Comparison of ENCODE assay signal across 10 cellular contexts in the genomic region with DNA sequence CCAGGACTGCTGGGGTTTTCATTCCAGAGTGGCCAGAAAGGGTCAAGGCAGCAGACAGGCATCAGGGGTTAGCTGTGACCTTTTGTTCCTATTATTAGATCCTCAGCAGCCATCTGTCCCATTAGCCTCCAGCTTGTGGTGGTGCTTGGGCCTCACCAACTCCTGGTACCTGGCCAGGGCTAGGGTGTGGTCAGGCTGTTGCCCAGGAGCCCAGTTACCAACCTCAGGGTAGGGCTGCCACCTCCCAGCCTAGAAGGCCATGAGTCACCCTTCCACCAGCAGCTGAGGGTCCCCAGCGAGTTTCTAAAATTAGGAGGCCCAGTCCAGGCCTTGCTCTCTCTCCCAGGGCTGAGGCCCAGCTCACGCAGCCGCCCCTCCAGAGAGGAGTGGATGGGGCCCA. TPM values are rescaled to one million over a fixed set of nuclear protein-coding genes. Genes with fewer than 3 reads are reported as not detected.
DNase-seq lines count a peak whose midpoint lies in the region; ATAC-seq and TF ChIP-seq lines count a peak whose summit lies in the region.
"Had no signal": no experiment of that assay in that cellular context is flagged by ENCODE, and none has a peak within 500 bp of the region (broad histone marks: within the 10 kb centered on the region; RNA-seq: fewer than 3 reads in every experiment).

No MANE protein-coding gene starts in this region.

- H3K9me3 Mint-ChIP-seq in CD4-positive, alpha-beta memory T cell: no peaks in the 10 kb centered on the region

- no peaks in the 10 kb centered on the region for H3K27me3 ChIP-seq in CD4-positive, alpha-beta memory T cell (ENCODE audit: insufficient read depth, low read length)
- H3K27me3 ChIP-seq in cardiac muscle cell: no peaks in the 10 kb centered on the region
- no peaks in the 10 kb centered on the region for H3K27me3 ChIP-seq in spleen (replicated peaks in 1 of 7)
- H3K27me3 ChIP-seq: body of pancreas had no signal

- TF ChIP-seq CTCF in RWPE1 (conservative IDR thresholded peaks at IDR 0.05; ENCODE audit: low read depth): no peak
- TF ChIP-seq CTCF in cardiac muscle cell (IDR thresholded peaks at IDR 0.05; ENCODE audit: low read depth, low read length): no peak
- no peak for TF ChIP-seq CTCF in spleen (IDR thresholded peaks at IDR 0.05 in 8 of 11, conservative IDR thresholded peaks at IDR 0.05 in 3 of 11)

- H3K36me3 ChIP-seq in CD4-positive, alpha-beta memory T cell (ENCODE audit: insufficient read depth, low read length): peaks cover 47% of the 10 kb centered on the region
- H3K36me3 ChIP-seq in cardiac muscle cell: peaks cover 19% of the 10 kb centered on the region
- H3K36me3 ChIP-seq in spleen: peaks cover 2 to 100% (median 82%) of the 10 kb centered on the region in 6 donors

- intact Hi-C loops in CD4-positive, alpha-beta memory T cell (cut with micrococcal nuclease): no loop called here
- intact Hi-C loops in spleen (cut with DNase I; ENCODE audit: low total_unique reads): no loop called here

- no peaks in the 10 kb centered on the region for H3K9me3 ChIP-seq in CD4-positive, alpha-beta memory T cell (ENCODE audit: control insufficient read depth in 1 of 2, low read length in 2 of 2)
- H3K9me3 ChIP-seq in cardiac muscle cell (ENCODE audit: low read depth) (no peaks in the 10 kb centered on the region), spleen (no peaks in the 10 kb centered on the region)
- H3K9me3 ChIP-seq: body of pancreas had no signal

- H3K4me1 ChIP-seq in CD4-positive, alpha-beta memory T cell (ENCODE audit: insufficient read depth, low read length): peaks cover 24% of the 10 kb centered on the region
- H3K4me1 ChIP-seq in cardiac muscle cell (ENCODE audit: low read depth) (peaks cover 16% of the 10 kb centered on the region), spleen (peaks cover 0 to 11% (median 3%) of the 10 kb centered on the region in 6 donors)
- H3K4me1 ChIP-seq: body of pancreas had no signal

- no peak overlapping the region for H3K4me3 Mint-ChIP-seq in CD4-positive, alpha-beta memory T cell

- CTCF ChIA-PET in CD4-positive, alpha-beta memory T cell (lab: Charles Lee; ENCODE audit: partially characterized antibody): no interaction called here
- CTCF ChIA-PET in RWPE1 (lab: Yijun Ruan, JAX): no interaction called here

- DNase-seq in CD4-positive, alpha-beta memory T cell: no peak
- DNase-seq in RWPE1 (ENCODE audit: low spot score) (peak; percentile 64), cardiac muscle cell (ENCODE audit: low read depth in 1 of 2, low spot score in 1 of 2) (peak in 1 of 2 donors; percentile 15), renal cortical epithelial cell (ENCODE audit: low read depth) (peak; percentile 30), spleen (no peak), NCI-H2227 (lab: John Stamatoyannopoulos, UW; ENCODE audit: unreplicated experiment) (no peak)
- no peak for DNase-seq in activated T-cell treated with anti-CD3 and anti-CD28 coated beads, Interleukin-2, amount 50 U/mL, for 48 hours
- DNase-seq: body of pancreas; stimulated activated CD4-positive, alpha-beta T cell treated with anti-CD3 and anti-CD28 coated beads, Interleukin-15, amount 100 ng/mL, for 24 hours had no signal

- H3K27ac ChIP-seq in CD4-positive, alpha-beta memory T cell (ENCODE audit: low read depth, low read length): no peak overlapping the region
- H3K27ac ChIP-seq in RWPE1: peak overlapping the region; percentile 94
- H3K27ac ChIP-seq in cardiac muscle cell: peak overlapping the region; percentile 68
- H3K27ac ChIP-seq in spleen: peak overlapping the region in 1 of 8 donors; percentile 21
- H3K27ac ChIP-seq: body of pancreas had no signal

- peak overlapping the region in 4 of 7 donors; percentile 35 to 76 (median 59) for H3K27ac Mint-ChIP-seq in CD4-positive, alpha-beta memory T cell

- peaks cover 20 to 35% (median 24%) of the 10 kb centered on the region in 4 donors for H3K4me1 Mint-ChIP-seq in CD4-positive, alpha-beta memory T cell

- POLR2A ChIA-PET in CD4-positive, alpha-beta memory T cell (lab: Charles Lee; ENCODE audit: partially characterized antibody): interaction anchor here (1.0 to 18.6 kb wide), 2 partner anchors 8 to 42 kb away, joined by 4 to 342 read pairs; a partner anchor contains a TSS
- POLR2A ChIA-PET in RWPE1 (lab: Yijun Ruan, JAX; ENCODE audit: low non-redundant PET): interaction anchor here (0.9 kb wide), 1 partner anchor 8 kb away, joined by 3 read pairs; no protein-coding TSS in a partner anchor

- ATAC-seq in HG03045 (IDR thresholded peaks at IDR 0.05; ENCODE audit: unreplicated experiment): no peak
- ATAC-seq: body of pancreas had no signal

- no peak for TF ChIP-seq POLR2A in spleen (IDR thresholded peaks at IDR 0.05)

- 90 to 94% (median 92%) methylated on average over 3 of the region's 3 CpGs; no CpG with 5 or more reads in 1 of the 5 donors for WGBS in spleen, 5 donors

- H3K27me3 Mint-ChIP-seq in CD4-positive, alpha-beta memory T cell: no peaks in the 10 kb centered on the region

- no peak overlapping the region for H3K4me3 ChIP-seq in CD4-positive, alpha-beta memory T cell (ENCODE audit: low read length in 2 of 2)
- H3K4me3 ChIP-seq in cardiac muscle cell (no peak overlapping the region), spleen (no peak overlapping the region)
- H3K4me3 ChIP-seq: body of pancreas had no signal

- peaks cover 38 to 77% of the 10 kb centered on the region in 2 donors for H3K36me3 Mint-ChIP-seq in CD4-positive, alpha-beta memory T cell

RNA-seq across cellular contexts. Expression of a gene that starts 12.2 kb away (rescaled TPM):
- total RNA-seq in CD4-positive, alpha-beta memory T cell: 10 to 100 TPM; 69.3 to 69.7 TPM
- polyA plus RNA-seq in CD4-positive, alpha-beta memory T cell: 100 to 1,000 TPM in 1 of 2 donors, 10 to 100 TPM in 1; 83.8 to 143 TPM
- total RNA-seq in cardiac muscle cell (21.5 and 30.8 TPM in 2 replicates), renal cortical epithelial cell (53.5 and 76.2 TPM in 2 replicates), spleen (10 to 100 TPM; 40.5 to 64.2 (median 53.9) TPM)
- polyA plus RNA-seq in cardiac muscle cell (21.7 and 27.4 TPM in 2 replicates), spleen (10 to 100 TPM; 18.7 to 22.8 (median 22.5) TPM)

RNA-seq across cellular contexts. Expression of a gene that starts 12.3 kb away (rescaled TPM):
- total RNA-seq in CD4-positive, alpha-beta memory T cell: 1 to 10 TPM; 7.5 to 9.3 TPM
- 10 to 100 TPM; 17.4 to 17.5 TPM for polyA plus RNA-seq in CD4-positive, alpha-beta memory T cell
- total RNA-seq in cardiac muscle cell: 16.0 and 21.6 TPM in 2 replicates
- 27.8 and 31.0 TPM in 2 replicates for polyA plus RNA-seq in cardiac muscle cell
- total RNA-seq in renal cortical epithelial cell: 15.4 and 17.7 TPM in 2 replicates
- 10 to 100 TPM in 3 of 7 donors, 1 to 10 TPM in 4; 8.5 to 17.1 (median 9.5) TPM for total RNA-seq in spleen
- polyA plus RNA-seq in spleen: 10 to 100 TPM in 2 of 3 donors, 1 to 10 TPM in 1; 8.4 to 14.1 (median 12.1) TPM

RNA-seq across cellular contexts. Expression of a gene that starts 41.4 kb away (rescaled TPM):
- 100 to 1,000 TPM; 104 to 108 TPM for total RNA-seq in CD4-positive, alpha-beta memory T cell
- 10 to 100 TPM; 32.9 to 57.5 TPM for polyA plus RNA-seq in CD4-positive, alpha-beta memory T cell
- total RNA-seq in cardiac muscle cell (29.0 and 37.7 TPM in 2 replicates), renal cortical epithelial cell (31.8 and 135 TPM in 2 replicates), spleen (10 to 100 TPM; 31.5 to 65.6 (median 51.3) TPM)
- polyA plus RNA-seq in cardiac muscle cell (26.6 and 38.8 TPM in 2 replicates), spleen (10 to 100 TPM; 16.1 to 25.0 (median 23.2) TPM)

RNA-seq across cellular contexts. Expression of a gene that starts 41.6 kb away (rescaled TPM):
- total RNA-seq in CD4-positive, alpha-beta memory T cell: 1 to 10 TPM; 7.2 to 8.2 TPM
- polyA plus RNA-seq in CD4-positive, alpha-beta memory T cell: 10 to 100 TPM; 22.1 to 30.7 TPM
- total RNA-seq in cardiac muscle cell (5.9 and 11.2 TPM in 2 replicates), renal cortical epithelial cell (10.4 and 15.6 TPM in 2 replicates), spleen (10 to 100 TPM in 2 of 7 donors, 1 to 10 TPM in 5; 7.5 to 13.2 (median 9.4) TPM)
- polyA plus RNA-seq in cardiac muscle cell (27.2 and 32.2 TPM in 2 replicates), spleen (10 to 100 TPM in 2 of 3 donors, 1 to 10 TPM in 1; 9.8 to 15.8 (median 14.4) TPM)

Comparison
In these comparisons a context has a peak if more than half of its experiments do, and no peak if none do; other contexts are left out.
1. DNase-seq: peak in RWPE1 (single experiment) and renal cortical epithelial cell (single experiment); none in CD4-positive, alpha-beta memory T cell (0 of 5), spleen (single experiment), NCI-H2227 (single experiment) and activated T-cell treated with anti-CD3 and anti-CD28 coated beads, Interleukin-2, amount 50 U/mL, for 48 hours (0 of 2).